Comparison of ENCODE assay signal across 32 cellular contexts in genomic region chr11:113151502-113151901, GRCh38.
"Had no signal": no experiment of that assay in that cellular context is flagged by ENCODE, and none has a peak within 500 bp of the region (broad histone marks: within the 10 kb centered on the region; RNA-seq: fewer than 3 reads in every experiment).

No MANE protein-coding gene starts in this region.

- DNase-seq: activated B cell treated with CpG ODN at 0.5 μM for 24 hours; activated CD4-positive, alpha-beta memory T cell treated with anti-CD3 and anti-CD28 coated beads for 36 hours; activated CD4-positive, alpha-beta T cell treated with anti-CD3 and anti-CD28 coated beads for 4 hours; activated CD4-positive, alpha-beta T cell treated with anti-CD3 and anti-CD28 coated beads, Interleukin-2, amount 10 ng/mL, durations not matched to agents 24 days and 14 days; activated CD4-positive, alpha-beta T cell treated with anti-CD3 and anti-CD28 coated beads, Interleukin-2, amount 50 U/mL, for 1 hour; activated CD4-positive, alpha-beta T cell treated with anti-CD3 and anti-CD28 coated beads, Interleukin-2, amount 50 U/mL, for 4 hours; activated CD4-positive, CD25-positive, alpha-beta regulatory T cell treated with anti-CD3 and anti-CD28 coated beads, Interleukin-2, amount 50 U/mL, for 72 hours; activated CD8-positive, alpha-beta memory T cell treated with anti-CD3 and anti-CD28 coated beads, Interleukin-2, amount 50 U/mL, for 4 hours; activated CD8-positive, alpha-beta T cell treated with anti-CD3 and anti-CD28 coated beads for 36 hours; activated effector memory CD4-positive, alpha-beta T cell treated with anti-CD3 and anti-CD28 coated beads, Interleukin-2, amount 50 U/mL, for 16 hours; activated gamma-delta T cell treated with Interleukin-2 at 50 U/mL for 16 hours; activated naive CD4-positive, alpha-beta T cell; activated naive CD4-positive, alpha-beta T cell treated with anti-CD3 and anti-CD28 coated beads for 36 hours; activated naive CD4-positive, alpha-beta T cell treated with anti-CD3 and anti-CD28 coated beads, Interleukin-2, amount 50 U/mL, for 16 hours; activated naive CD8-positive, alpha-beta T cell treated with anti-CD3 and anti-CD28 coated beads for 36 hours; activated T-cell treated with anti-CD3 and anti-CD28 coated beads for 4 hours; activated T-cell treated with anti-CD3 and anti-CD28 coated beads, Interleukin-2, amount 50 U/mL, for 1 hour; activated T-cell treated with anti-CD3 and anti-CD28 coated beads, Interleukin-2, amount 50 U/mL, for 4 hours; activated T-cell treated with anti-CD3 and anti-CD28 coated beads, Interleukin-2, amount 50 U/mL, for 72 hours; adrenal gland; amniotic stem cell; aorta; body of pancreas; brain microvascular endothelial cell; central memory CD4-positive, alpha-beta T cell; T-helper 1 cell; T-helper 2 cell; T-helper 9 cell had no signal

- ATAC-seq: activated CD8-positive, alpha-beta T cell treated with anti-CD3 and anti-CD28 coated beads for 36 hours; activated naive CD4-positive, alpha-beta T cell treated with anti-CD3 and anti-CD28 coated beads, Interleukin-2, amount 50 U/mL, for 72 hours; activated T-cell treated with anti-CD3 and anti-CD28 coated beads, Interleukin-2, amount 50 U/mL, for 4 hours; activated T-cell treated with anti-CD3 and anti-CD28 coated beads, Interleukin-2, amount 50 U/mL, for 72 hours; activated T-helper 17 cell treated with anti-CD3 and anti-CD28 coated beads, Interleukin-2, amount 50 U/mL, for 72 hours; body of pancreas had no signal

- H3K27ac ChIP-seq: adrenal gland, body of pancreas, brain microvascular endothelial cell, breast epithelium, VCaP had no signal

- H3K36me3 ChIP-seq: adrenal gland, brain microvascular endothelial cell, breast epithelium had no signal

- H3K4me3 ChIP-seq: adrenal gland, body of pancreas, breast epithelium had no signal

- H3K4me1 ChIP-seq: body of pancreas had no signal

- H3K27me3 ChIP-seq: adrenal gland, body of pancreas, brain microvascular endothelial cell, breast epithelium had no signal

- H3K9me3 ChIP-seq: adrenal gland, body of pancreas, breast epithelium had no signal
